8 cellular contexts compared by ENCODE assay signal in the genomic region with DNA sequence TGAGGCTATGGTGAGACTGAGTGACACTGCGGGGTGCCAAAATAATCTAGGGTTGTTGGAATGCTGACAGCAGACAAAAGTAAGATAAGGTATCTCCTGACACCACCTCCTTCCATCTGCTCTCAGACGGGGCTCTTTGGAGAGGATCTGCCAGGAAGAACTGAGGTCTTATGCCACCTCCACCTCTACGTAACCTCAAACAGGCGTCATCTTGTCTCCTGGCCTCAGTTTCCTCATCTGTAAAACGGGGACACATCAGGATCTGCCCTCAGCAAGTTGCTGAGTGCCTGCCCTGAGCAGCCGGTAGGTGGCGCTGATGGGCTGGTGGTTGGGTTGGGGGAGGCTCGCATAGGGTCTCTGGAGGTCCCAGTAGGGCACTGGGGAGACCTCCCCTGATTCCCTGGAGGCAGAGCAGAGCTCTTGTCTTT. TPM values are rescaled to one million over a fixed set of nuclear protein-coding genes. Genes with fewer than 3 reads are reported as not detected.
A peak's percentile ranks its signal among the peaks of the same experiment; 100 is the strongest.
DNase-seq lines count a peak whose midpoint lies in the region; ATAC-seq and TF ChIP-seq lines count a peak whose summit lies in the region.

No MANE protein-coding gene starts in this region.

- no peaks in the 10 kb centered on the region for H3K36me3 ChIP-seq in fibroblast of lung (ENCODE audit: control insufficient read depth, insufficient read depth, low read length)

- H3K9me3 ChIP-seq in AG04450 (ENCODE audit: control insufficient read depth, insufficient read depth, low read length) (peaks cover 14% of the 10 kb centered on the region; the same call in 1 of the 2 replicates), fibroblast of lung (ENCODE audit: control insufficient read depth, insufficient read depth, low read depth, low read length) (no peaks in the 10 kb centered on the region)

- no peak overlapping the region for H2AFZ ChIP-seq in fibroblast of lung (ENCODE audit: low read length)

- H3K4me3 ChIP-seq in AG04450 (ENCODE audit: low read depth, low read length) (no peak overlapping the region), fibroblast of lung (replicated peaks in 1 of 4; ENCODE audit: control extremely low read depth in 1 of 4, insufficient read depth in 1 of 4, low read depth in 3 of 4, low read length in 4 of 4) (no peak overlapping the region)

- peaks cover 11% of the 10 kb centered on the region for H3K4me1 ChIP-seq in fibroblast of lung (ENCODE audit: control insufficient read depth, extremely low read depth, insufficient read depth, low read length)

- no peaks in the 10 kb centered on the region for H3K79me2 ChIP-seq in fibroblast of lung (ENCODE audit: control insufficient read depth, insufficient read depth, low read length)

- ATAC-seq in GM18498 (IDR thresholded peaks at IDR 0.05; ENCODE audit: unreplicated experiment), result no peak

- H3K9ac ChIP-seq in fibroblast of lung (ENCODE audit: insufficient read depth, low read length), result no peak overlapping the region

- no peaks in the 10 kb centered on the region for H4K20me1 ChIP-seq in fibroblast of lung (ENCODE audit: control insufficient read depth, extremely low read depth, insufficient read depth, low read length)

- TF ChIP-seq CTCF in AG04450 (IDR thresholded peaks at IDR 0.05; ENCODE audit: low read depth, low read length) (peak; percentile 80), fibroblast of lung (conservative IDR thresholded peaks at IDR 0.05 in 1 of 2, IDR thresholded peaks at IDR 0.05 in 1 of 2; ENCODE audit: low read depth in 1 of 2, low read length in 2 of 2) (peak; percentile 80 to 85)

- no peak overlapping the region for H3K4me2 ChIP-seq in fibroblast of lung (ENCODE audit: extremely low read depth, insufficient read depth, low read length)

- H3K27me3 ChIP-seq in AG04450 (ENCODE audit: control insufficient read depth, insufficient read depth, low read length), result no peaks in the 10 kb centered on the region
- no peaks in the 10 kb centered on the region for H3K27me3 ChIP-seq in fibroblast of lung (ENCODE audit: control insufficient read depth, insufficient read depth, low read length)

- no peak for DNase-seq in AG04450 (ENCODE audit: low read depth, low spot score)
- DNase-seq in HEK293T (ENCODE audit: extremely low spot score), result peak; percentile 51
- DNase-seq in activated T-cell treated with anti-CD3 and anti-CD28 coated beads for 24 hours (ENCODE audit: low read depth), result peak; percentile 20
- DNase-seq in fibroblast of lung (ENCODE audit: low read depth in 2 of 2), result peak in 1 of 2 donors; percentile 26
- peak; percentile 39 for DNase-seq in stimulated activated CD4-positive, alpha-beta T cell treated with anti-CD3 and anti-CD28 coated beads, Interleukin-2, amount 100 ng/mL, for 4 hours (ENCODE audit: low read depth)
- DNase-seq in NCI-H526 treated with DMSO at 0.1 percent for 48 hours (lab: John Stamatoyannopoulos, UW), result no peak
- no peak for DNase-seq in NOMO-1 treated with dmso at 0.1 percent for 144 hours (lab: John Stamatoyannopoulos, UW; ENCODE audit: unreplicated experiment)

- no peak overlapping the region for H3K27ac ChIP-seq in AG04450 (ENCODE audit: low read depth, low read length)
- no peak overlapping the region for H3K27ac ChIP-seq in fibroblast of lung (ENCODE audit: insufficient read depth, low read length)

- POLR2A ChIA-PET in AG04450 (lab: Yijun Ruan, JAX), result no interaction called here
- POLR2A ChIA-PET in HEK293T (lab: Yijun Ruan, JAX), result no interaction called here

- CTCF ChIA-PET in AG04450 (lab: Charles Lee) (interaction anchor here (0.7 to 2.2 kb wide), 6 partner anchors 8 to 352 kb away, joined by 3 to 19 read pairs (median 3); no protein-coding TSS in a partner anchor), HEK293T (lab: Yijun Ruan, JAX) (no interaction called here)

TF ChIP-seq in HEK293T, 16 proteins besides CTCF, POLR2A, EP300 and RAD21:
- TF ChIP-seq SP1 (IDR thresholded peaks at IDR 0.05), result no peak
- no peak for TF ChIP-seq SUZ12 (IDR thresholded peaks at IDR 0.05)
- no peak for TF ChIP-seq FOXA1 (IDR thresholded peaks at IDR 0.05)
- no peak for TF ChIP-seq ZNF384 (IDR thresholded peaks at IDR 0.05)
- TF ChIP-seq L3MBTL2 (conservative IDR thresholded peaks at IDR 0.05), result no peak

RNA-seq across cellular contexts. Expression of a gene that starts 1.7 kb away (rescaled TPM):
- polyA plus RNA-seq in AG04450 (2011; rRNA removed), result 1.6 and 3.3 TPM in 2 replicates
- 3.0 and 5.6 TPM in 2 replicates for polyA minus RNA-seq in AG04450 (2011; rRNA and poly(A)+ RNA removed)
- 1.2 TPM in 1 of 2 replicates, not detected in the other for total RNA-seq in fibroblast of lung
- polyA plus RNA-seq in fibroblast of lung, result 7.3 and 11.7 TPM in 2 replicates
- polyA plus RNA-seq in fibroblast of lung (2012), result 11.8 and 28.9 TPM in 2 replicates
- 3.0 and 40.6 TPM in 2 replicates for polyA minus RNA-seq in fibroblast of lung (ENCODE audit: low replicate concordance)

Comparison
In these comparisons a context has a peak if more than half of its experiments do, and no peak if none do; other contexts are left out.
1. DNase-seq: peak in HEK293T (single experiment), activated T-cell treated with anti-CD3 and anti-CD28 coated beads for 24 hours (single experiment) and stimulated activated CD4-positive, alpha-beta T cell treated with anti-CD3 and anti-CD28 coated beads, Interleukin-2, amount 100 ng/mL, for 4 hours (single experiment); none in AG04450 (single experiment), NCI-H526 treated with DMSO at 0.1 percent for 48 hours (single experiment) and NOMO-1 treated with dmso at 0.1 percent for 144 hours (single experiment).